ENCODE assay signal across 2 cellular contexts in genomic region chr16:65226077-65226476, GRCh38.
A peak's percentile ranks its signal among the peaks of the same experiment; 100 is the strongest.
TF ChIP-seq lines count a peak whose summit lies in the region.

No MANE protein-coding gene starts in this region.

TF ChIP-seq in GM23338, 12 proteins besides CTCF, POLR2A, EP300 and RAD21:
- TF ChIP-seq ZNF331 (CRISPR knock-in tag; IDR thresholded peaks at IDR 0.05; ENCODE audit: low read depth) (no peak), NANOG (IDR thresholded peaks at IDR 0.05; ENCODE audit: borderline replicate concordance) (no peak), ZNF462 (CRISPR knock-in tag; IDR thresholded peaks at IDR 0.05) (no peak), CREB1 (CRISPR knock-in tag; IDR thresholded peaks at IDR 0.05; ENCODE audit: low read depth) (no peak), EZH2 (IDR thresholded peaks at IDR 0.05; ENCODE audit: low read depth, unreplicated experiment) (no peak), EZH2phosphoT487 (IDR thresholded peaks at IDR 0.05; ENCODE audit: unreplicated experiment) (no peak), STAT1 (IDR thresholded peaks at IDR 0.05; ENCODE audit: unreplicated experiment) (no peak), ZNF114 (CRISPR knock-in tag; IDR thresholded peaks at IDR 0.05) (no peak), POLR2AphosphoS5 (IDR thresholded peaks at IDR 0.05; ENCODE audit: low read depth) (no peak; the same call in none of the 2 replicates), JUNB (IDR thresholded peaks at IDR 0.05; ENCODE audit: unreplicated experiment) (no peak), REST (IDR thresholded peaks at IDR 0.05; ENCODE audit: unreplicated experiment) (no peak), ETS1 (IDR thresholded peaks at IDR 0.05) (no peak)

TF ChIP-seq in H1, 55 proteins besides CTCF, POLR2A, EP300 and RAD21:
- no peak for TF ChIP-seq HDAC2 (IDR thresholded peaks at IDR 0.05; ENCODE audit: borderline replicate concordance in 1 of 2, low read depth in 2 of 2, low read length in 2 of 2)
- no peak for TF ChIP-seq TAF1 (IDR thresholded peaks at IDR 0.05; ENCODE audit: low read depth, low read length)
- 0 out of 2 replicates have a peak, but pooled peaks have one; percentile 70 for TF ChIP-seq POLR2AphosphoS5 (IDR thresholded peaks at IDR 0.05; ENCODE audit: low read depth, low read length)
- no peak for TF ChIP-seq SUZ12 (IDR thresholded peaks at IDR 0.05; ENCODE audit: low read length)
- no peak for TF ChIP-seq CBX5 (IDR thresholded peaks at IDR 0.05; ENCODE audit: low read depth, low read length)
